In the genomic region with DNA sequence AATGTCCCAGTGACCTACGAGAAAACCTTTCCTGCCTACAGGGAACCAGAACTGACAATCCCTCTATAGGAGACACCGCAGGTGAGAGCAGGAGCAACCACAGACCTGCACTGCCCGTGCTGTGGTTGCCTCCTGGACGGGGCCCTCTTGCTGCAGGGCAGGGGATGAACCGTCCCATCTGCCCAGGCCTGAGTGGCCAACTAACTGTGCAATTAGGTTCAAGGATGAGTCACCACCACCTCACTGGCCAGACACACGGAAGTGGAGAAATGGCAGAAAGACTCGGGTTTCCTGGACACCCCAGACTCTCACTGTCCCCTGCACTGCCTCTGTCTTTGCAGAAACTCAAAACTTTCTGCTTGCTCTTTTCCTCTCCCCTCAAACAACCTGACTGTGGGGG, we compare ENCODE assay signal across 16 cellular contexts. TPM values are rescaled to one million over a fixed set of nuclear protein-coding genes. Genes with fewer than 3 reads are reported as not detected.
A peak's percentile ranks its signal among the peaks of the same experiment; 100 is the strongest.
DNase-seq lines count a peak whose midpoint lies in the region; ATAC-seq and TF ChIP-seq lines count a peak whose summit lies in the region.
"Had no signal": no experiment of that assay in that cellular context is flagged by ENCODE, and none has a peak within 500 bp of the region (broad histone marks: within the 10 kb centered on the region; RNA-seq: fewer than 3 reads in every experiment).

No MANE protein-coding gene starts in this region.

- ATAC-seq in GM19395 (IDR thresholded peaks at IDR 0.05; ENCODE audit: unreplicated experiment): no peak
- ATAC-seq: T-cell had no signal

- 37 to 61% methylated on average over 2 to 7 of the region's 7 CpGs for WGBS in esophagus squamous epithelium, 2 donors

- H3K4me1 ChIP-seq in esophagus squamous epithelium: no peaks in the 10 kb centered on the region
- H3K4me1 ChIP-seq: lower lobe of right lung had no signal

- H3K27me3 ChIP-seq in esophagus squamous epithelium: peaks cover 0 to 10% (median 0%) of the 10 kb centered on the region in 4 donors

- peak; percentile 10 for DNase-seq in AG08395 (ENCODE audit: low spot score)
- peak; percentile 58 for DNase-seq in HK-2 (ENCODE audit: unreplicated experiment)
- DNase-seq in RPMI8226: peak; percentile 26
- peak; percentile 41 for DNase-seq in fibroblast of mammary gland (ENCODE audit: low read depth)
- DNase-seq in NCI-H1694 treated with DMSO at 0.1 percent for 48 hours (lab: John Stamatoyannopoulos, UW): no peak
- no peak for DNase-seq in NCI-H345 treated with DMSO at 0.1 percent for 48 hours (lab: John Stamatoyannopoulos, UW; ENCODE audit: unreplicated experiment)
- no peak for DNase-seq in esophagus squamous epithelium (lab: John Stamatoyannopoulos, UW)
- DNase-seq: activated CD8-positive, alpha-beta memory T cell treated with anti-CD3 and anti-CD28 coated beads for 24 hours; activated naive CD8-positive, alpha-beta T cell treated with anti-CD3 and anti-CD28 coated beads, Interleukin-2, amount 50 U/mL, for 24 hours; dorsolateral prefrontal cortex; head of caudate nucleus; lower lobe of right lung; T-cell had no signal

- intact Hi-C loops in esophagus squamous epithelium (cut with DNase I): no loop called here

- no peak overlapping the region for H3K27ac ChIP-seq in esophagus squamous epithelium
- H3K27ac ChIP-seq: dorsolateral prefrontal cortex, lower lobe of right lung had no signal

- H3K4me3 ChIP-seq in fibroblast of mammary gland (ENCODE audit: control insufficient read depth, low read depth, low read length) (no peak overlapping the region), esophagus squamous epithelium (no peak overlapping the region)
- H3K4me3 ChIP-seq: dorsolateral prefrontal cortex, lower lobe of right lung had no signal

- no peaks in the 10 kb centered on the region for H3K9me3 ChIP-seq in esophagus squamous epithelium
- H3K9me3 ChIP-seq: lower lobe of right lung had no signal

- TF ChIP-seq POLR2A in esophagus squamous epithelium (IDR thresholded peaks at IDR 0.05): no peak

- TF ChIP-seq CTCF in fibroblast of mammary gland (conservative IDR thresholded peaks at IDR 0.05; ENCODE audit: control insufficient read depth, insufficient read depth, low read depth, low read length): no peak
- no peak for TF ChIP-seq CTCF in esophagus squamous epithelium (IDR thresholded peaks at IDR 0.05)

- H3K36me3 ChIP-seq in esophagus squamous epithelium: no peaks in the 10 kb centered on the region
- H3K36me3 ChIP-seq: lower lobe of right lung had no signal

RNA-seq across cellular contexts. Expression of a gene that starts 13.8 kb away (rescaled TPM):
- under 1 TPM in 2 of 4 donors, not detected in 2; 0.18 to 0.27 TPM for total RNA-seq in esophagus squamous epithelium
- total RNA-seq: G401, subcutaneous adipose tissue had no signal

Comparison
In these comparisons a context has a peak if more than half of its experiments do, and no peak if none do; other contexts are left out.
1. DNase-seq: peak in AG08395 (single experiment), HK-2 (single experiment), RPMI8226 (single experiment) and fibroblast of mammary gland (single experiment); none in NCI-H1694 treated with DMSO at 0.1 percent for 48 hours (single experiment), NCI-H345 treated with DMSO at 0.1 percent for 48 hours (single experiment) and esophagus squamous epithelium (single experiment).